28 cellular contexts compared by ENCODE assay signal in the genomic region with DNA sequence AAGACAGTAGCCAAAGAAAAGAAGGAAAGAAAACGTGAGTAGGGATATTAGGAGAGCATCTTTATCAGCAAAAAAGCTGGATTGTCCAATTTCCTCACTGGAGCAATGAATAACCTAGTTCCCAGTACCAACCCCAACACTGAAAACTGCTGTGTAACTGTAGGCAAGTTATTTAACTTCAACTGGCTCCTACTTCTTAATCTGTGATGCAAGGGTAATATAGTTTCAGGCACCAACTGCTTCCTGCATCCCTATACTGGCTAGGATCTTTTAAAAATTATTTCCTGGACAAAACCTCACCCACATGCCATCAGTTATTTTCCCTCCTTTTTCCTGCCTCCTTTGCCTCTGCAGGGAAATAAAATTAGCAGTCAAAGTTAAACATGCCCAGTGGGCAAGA.
"Had no signal": no experiment of that assay in that cellular context is flagged by ENCODE, and none has a peak within 500 bp of the region (broad histone marks: within the 10 kb centered on the region; RNA-seq: fewer than 3 reads in every experiment).

No MANE protein-coding gene starts in this region.

- H3K36me3 ChIP-seq: esophagus squamous epithelium, heart right ventricle, lower lobe of right lung, ovary, spleen, suprapubic skin, transverse colon, upper lobe of right lung, uterus had no signal

- H3K27me3 ChIP-seq: esophagus squamous epithelium, heart right ventricle, ovary, spleen, suprapubic skin, transverse colon, upper lobe of right lung, uterus had no signal

- H3K36me3 Mint-ChIP-seq: stimulated activated memory B cell treated with anti-CD40 and anti-IgM and Interleukin-4, amounts not matched to agents 10 μg/mL and 1 μg/mL and 100 μg/mL, for 72 hours had no signal

- H3K4me3 Mint-ChIP-seq: dendritic cell treated with granulocyte-macrophage colony-stimulating factor and Interleukin-4, amounts not matched to agents 40 ng/mL and 50 ng/mL, for 4 days; memory B cell; naive thymus-derived CD4-positive, alpha-beta T cell; stimulated activated memory B cell treated with anti-CD40 and anti-IgM and Interleukin-4, amounts not matched to agents 10 μg/mL and 1 μg/mL and 100 μg/mL, for 72 hours had no signal

- DNase-seq: effector memory CD4-positive, alpha-beta T cell; erythroblast; esophagus squamous epithelium; foreskin melanocyte; glutamatergic neuron; heart right ventricle; hippocampal formation; islet precursor cell; kidney glomerular epithelial cell; left ventricle myocardium superior; lower lobe of right lung; naive thymus-derived CD4-positive, alpha-beta T cell; occipital lobe; ovary; posterior cingulate gyrus; psoas muscle; right cardiac atrium; spleen; stimulated activated CD4-positive, alpha-beta T cell treated with anti-CD3 and anti-CD28 coated beads, Interleukin-4, amount 100 ng/mL, for 4 hours; stimulated activated naive CD8-positive, alpha-beta T cell treated with anti-CD3 and anti-CD28 coated beads, Interleukin-15, Interleukin-2, amounts not matched to agents 100 U/mL and 50 U/mL, for 24 hours; transverse colon; upper lobe of right lung; uterus had no signal

- H3K4me3 ChIP-seq: esophagus squamous epithelium, heart right ventricle, lower lobe of right lung, ovary, psoas muscle, skin epidermis, spleen, suprapubic skin, transverse colon, upper lobe of right lung, uterus had no signal

- H3K27me3 Mint-ChIP-seq: dendritic cell treated with granulocyte-macrophage colony-stimulating factor and Interleukin-4, amounts not matched to agents 40 ng/mL and 50 ng/mL, for 4 days; memory B cell; naive thymus-derived CD4-positive, alpha-beta T cell; stimulated activated memory B cell treated with anti-CD40 and anti-IgM and Interleukin-4, amounts not matched to agents 10 μg/mL and 1 μg/mL and 100 μg/mL, for 72 hours had no signal

- ATAC-seq: heart right ventricle; left ventricle myocardium superior; lower lobe of right lung; naive thymus-derived CD4-positive, alpha-beta T cell; psoas muscle; right cardiac atrium; stimulated activated memory B cell treated with anti-CD40 and anti-IgM and Interleukin-4, amounts not matched to agents 10 μg/mL and 1 μg/mL and 100 μg/mL, for 72 hours; stimulated activated naive CD8-positive, alpha-beta T cell treated with anti-CD3 and anti-CD28 coated beads, Interleukin-15, Interleukin-2, amounts not matched to agents 100 U/mL and 50 U/mL, for 24 hours; upper lobe of right lung had no signal

- H3K27ac Mint-ChIP-seq: dendritic cell treated with granulocyte-macrophage colony-stimulating factor and Interleukin-4, amounts not matched to agents 40 ng/mL and 50 ng/mL, for 4 days; memory B cell; naive thymus-derived CD4-positive, alpha-beta T cell; stimulated activated memory B cell treated with anti-CD40 and anti-IgM and Interleukin-4, amounts not matched to agents 10 μg/mL and 1 μg/mL and 100 μg/mL, for 72 hours had no signal

- H3K9me3 Mint-ChIP-seq: dendritic cell treated with granulocyte-macrophage colony-stimulating factor and Interleukin-4, amounts not matched to agents 40 ng/mL and 50 ng/mL, for 4 days; memory B cell; naive thymus-derived CD4-positive, alpha-beta T cell; stimulated activated memory B cell treated with anti-CD40 and anti-IgM and Interleukin-4, amounts not matched to agents 10 μg/mL and 1 μg/mL and 100 μg/mL, for 72 hours had no signal

- H3K27ac ChIP-seq: esophagus squamous epithelium, heart right ventricle, lower lobe of right lung, ovary, psoas muscle, skin epidermis, spleen, suprapubic skin, transverse colon, upper lobe of right lung, uterus had no signal

- H3K4me1 ChIP-seq: uterus had no signal
